20 cellular contexts compared by ENCODE assay signal in genomic region chr15:56174649-56175048, GRCh38.
"Had no signal": no experiment of that assay in that cellular context is flagged by ENCODE, and none has a peak within 500 bp of the region (broad histone marks: within the 10 kb centered on the region; RNA-seq: fewer than 3 reads in every experiment).

No MANE protein-coding gene starts in this region.

- H3K4me1 ChIP-seq: gastroesophageal sphincter, parathyroid adenoma had no signal

- H3K9me3 Mint-ChIP-seq: endodermal cell had no signal

- DNase-seq: activated CD4-positive, alpha-beta T cell treated with anti-CD3 and anti-CD28 coated beads for 48 hours; activated gamma-delta T cell; activated T-cell treated with anti-CD3 and anti-CD28 coated beads, Interleukin-2, amount 50 U/mL, for 24 hours; anterior cingulate cortex; brain microvascular endothelial cell; endodermal cell; erythroblast; mucosa of descending colon; naive thymus-derived CD4-positive, alpha-beta T cell; Right ventricle myocardium superior; WERI-Rb-1 had no signal

- H3K27ac ChIP-seq: brain microvascular endothelial cell, gastroesophageal sphincter, hepatocyte, neutrophil, parathyroid adenoma, SK-N-MC, WERI-Rb-1 had no signal

- H3K27me3 ChIP-seq: brain microvascular endothelial cell, gastroesophageal sphincter, hepatocyte, neutrophil had no signal

- ATAC-seq: gastroesophageal sphincter; left lobe of liver; mucosa of descending colon; naive thymus-derived CD4-positive, alpha-beta T cell; stimulated activated memory B cell treated with anti-CD40 and anti-IgM and Interleukin-4, amounts not matched to agents 10 μg/mL and 1 μg/mL and 100 μg/mL, for 72 hours had no signal

- H3K4me3 Mint-ChIP-seq: activated naive CD8-positive, alpha-beta T cell; activated T-cell treated with anti-CD3 and anti-CD28 coated beads, Interleukin-2, amount 50 U/mL, for 24 hours; endodermal cell; naive thymus-derived CD4-positive, alpha-beta T cell; stimulated activated memory B cell treated with anti-CD40 and anti-IgM and Interleukin-4, amounts not matched to agents 10 μg/mL and 1 μg/mL and 100 μg/mL, for 72 hours; type B pancreatic cell had no signal

- H3K27ac Mint-ChIP-seq: activated naive CD8-positive, alpha-beta T cell; activated T-cell treated with anti-CD3 and anti-CD28 coated beads, Interleukin-2, amount 50 U/mL, for 24 hours; endodermal cell; stimulated activated memory B cell treated with anti-CD40 and anti-IgM and Interleukin-4, amounts not matched to agents 10 μg/mL and 1 μg/mL and 100 μg/mL, for 72 hours; type B pancreatic cell had no signal

- H3K4me3 ChIP-seq: gastroesophageal sphincter, hepatocyte, mucosa of descending colon, SK-N-MC had no signal

- H3K36me3 ChIP-seq: brain microvascular endothelial cell, neutrophil had no signal

- H3K9me3 ChIP-seq: gastroesophageal sphincter, mucosa of descending colon, neutrophil had no signal

- H3K27me3 Mint-ChIP-seq: activated naive CD8-positive, alpha-beta T cell; activated T-cell treated with anti-CD3 and anti-CD28 coated beads, Interleukin-2, amount 50 U/mL, for 24 hours; naive thymus-derived CD4-positive, alpha-beta T cell; stimulated activated memory B cell treated with anti-CD40 and anti-IgM and Interleukin-4, amounts not matched to agents 10 μg/mL and 1 μg/mL and 100 μg/mL, for 72 hours; type B pancreatic cell had no signal
